Comparison of ENCODE assay signal across 11 cellular contexts in the genomic region with DNA sequence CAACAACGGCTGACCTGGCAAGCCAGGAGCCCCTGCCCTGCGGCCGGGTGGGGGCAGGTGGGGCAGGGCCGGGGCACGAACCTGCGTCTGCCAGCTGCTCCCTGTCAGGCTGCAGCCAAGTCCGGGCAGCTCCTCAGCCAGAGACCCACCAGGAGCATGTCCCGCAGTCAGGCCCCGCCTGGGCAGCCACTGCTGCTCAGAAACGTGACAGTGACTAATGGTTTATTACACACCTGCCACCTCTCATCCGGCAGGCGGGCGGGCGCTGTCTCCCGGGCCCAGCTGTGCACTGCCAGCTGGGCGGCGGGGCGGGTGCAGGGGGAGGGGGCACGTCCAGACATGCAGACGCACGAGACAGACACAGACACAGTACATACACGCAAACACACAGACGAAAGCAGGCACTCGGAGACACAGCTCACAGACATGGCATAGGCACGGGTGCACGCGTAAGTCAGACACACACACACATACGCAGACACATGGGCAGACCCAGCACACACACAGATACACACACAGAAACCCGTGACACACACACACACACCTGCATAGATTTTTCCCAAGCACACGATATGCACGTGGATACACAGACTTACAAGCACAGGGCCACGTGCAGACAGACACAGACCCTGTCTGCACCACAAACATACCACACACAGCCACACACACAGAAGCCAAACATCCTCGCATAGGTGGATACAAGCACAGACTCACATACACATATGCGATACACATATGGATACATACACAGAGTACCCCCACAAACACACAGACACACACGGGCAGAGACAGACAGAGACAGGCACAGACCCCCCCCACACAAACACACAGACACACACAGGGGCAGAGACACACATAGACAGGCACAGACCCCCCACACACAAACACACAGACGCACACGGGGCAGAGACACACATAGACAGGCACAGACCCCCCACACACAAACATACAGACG.
DNase-seq lines count a peak whose midpoint lies in the region; ATAC-seq and TF ChIP-seq lines count a peak whose summit lies in the region.
"Had no signal": no experiment of that assay in that cellular context is flagged by ENCODE, and none has a peak within 500 bp of the region (broad histone marks: within the 10 kb centered on the region; RNA-seq: fewer than 3 reads in every experiment).

No MANE protein-coding gene starts in this region.

- no peak overlapping the region for H3K4me3 ChIP-seq in suprapubic skin

- intact Hi-C loops in activated CD4-positive, alpha-beta T cell treated with anti-CD3 and anti-CD28 coated beads for 36 hours (cut with DNase I, micrococcal nuclease), result no loop called here
- intact Hi-C loops in activated T-helper 2 cell treated with anti-CD3 and anti-CD28 coated beads, Interferon-gamma antibody, Interleukin-2, Interleukin-4, amounts not matched to agents 10 μg/mL and 5 μg/mL and 100 μg/mL, durations not matched to agents 14 hours and 24 hours and 36 hours (cut with micrococcal nuclease), result no loop called here

- TF ChIP-seq EP300 in suprapubic skin (IDR thresholded peaks at IDR 0.05), result no peak

- H3K9me3 ChIP-seq in suprapubic skin, result no peaks in the 10 kb centered on the region
- H3K9me3 ChIP-seq: neutrophil had no signal

- no peak for TF ChIP-seq CTCF in suprapubic skin (IDR thresholded peaks at IDR 0.05)

- no peaks in the 10 kb centered on the region for H3K27me3 Mint-ChIP-seq in activated CD4-positive, alpha-beta T cell treated with anti-CD3 and anti-CD28 coated beads for 36 hours
- H3K27me3 Mint-ChIP-seq in activated T-helper 2 cell treated with anti-CD3 and anti-CD28 coated beads, Interferon-gamma antibody, Interleukin-2, Interleukin-4, amounts not matched to agents 10 μg/mL and 5 μg/mL and 100 μg/mL, durations not matched to agents 14 hours and 24 hours and 36 hours (ENCODE audit: low read depth), result no peaks in the 10 kb centered on the region

- no peak overlapping the region for H3K27ac Mint-ChIP-seq in activated CD4-positive, alpha-beta T cell treated with anti-CD3 and anti-CD28 coated beads for 36 hours
- no peak overlapping the region for H3K27ac Mint-ChIP-seq in activated T-helper 2 cell treated with anti-CD3 and anti-CD28 coated beads, Interferon-gamma antibody, Interleukin-2, Interleukin-4, amounts not matched to agents 10 μg/mL and 5 μg/mL and 100 μg/mL, durations not matched to agents 14 hours and 24 hours and 36 hours

- ATAC-seq in activated CD4-positive, alpha-beta T cell treated with anti-CD3 and anti-CD28 coated beads for 36 hours, result peak; percentile 60
- peak; percentile 85 for ATAC-seq in esophagus mucosa

- no peaks in the 10 kb centered on the region for H3K27me3 ChIP-seq in suprapubic skin
- H3K27me3 ChIP-seq: neutrophil had no signal

- CTCF ChIA-PET in activated CD4-positive, alpha-beta T cell treated with anti-CD3 and anti-CD28 coated beads for 36 hours (lab: Charles Lee), result no interaction called here

- POLR2A ChIA-PET in activated CD4-positive, alpha-beta T cell treated with anti-CD3 and anti-CD28 coated beads for 36 hours (lab: Charles Lee), result no interaction called here

- 64% methylated on average over 10 of the region's 38 CpGs for WGBS in suprapubic skin

- H3K4me1 Mint-ChIP-seq in activated CD4-positive, alpha-beta T cell treated with anti-CD3 and anti-CD28 coated beads for 36 hours, result no peaks in the 10 kb centered on the region
- H3K4me1 Mint-ChIP-seq in activated T-helper 2 cell treated with anti-CD3 and anti-CD28 coated beads, Interferon-gamma antibody, Interleukin-2, Interleukin-4, amounts not matched to agents 10 μg/mL and 5 μg/mL and 100 μg/mL, durations not matched to agents 14 hours and 24 hours and 36 hours (ENCODE audit: low read depth), result no peaks in the 10 kb centered on the region

- H3K4me1 ChIP-seq in suprapubic skin, result peaks cover 68% of the 10 kb centered on the region

- no peak for TF ChIP-seq POLR2A in suprapubic skin (IDR thresholded peaks at IDR 0.05)

- no peak overlapping the region for H3K4me3 Mint-ChIP-seq in activated CD4-positive, alpha-beta T cell treated with anti-CD3 and anti-CD28 coated beads for 36 hours
- H3K4me3 Mint-ChIP-seq in activated T-helper 2 cell treated with anti-CD3 and anti-CD28 coated beads, Interferon-gamma antibody, Interleukin-2, Interleukin-4, amounts not matched to agents 10 μg/mL and 5 μg/mL and 100 μg/mL, durations not matched to agents 14 hours and 24 hours and 36 hours (ENCODE audit: low read depth), result no peak overlapping the region

- H3K36me3 ChIP-seq in suprapubic skin, result no peaks in the 10 kb centered on the region
- H3K36me3 ChIP-seq: neutrophil had no signal

- H3K36me3 Mint-ChIP-seq in activated CD4-positive, alpha-beta T cell treated with anti-CD3 and anti-CD28 coated beads for 36 hours (ENCODE audit: low read depth), result no peaks in the 10 kb centered on the region
- H3K36me3 Mint-ChIP-seq in activated T-helper 2 cell treated with anti-CD3 and anti-CD28 coated beads, Interferon-gamma antibody, Interleukin-2, Interleukin-4, amounts not matched to agents 10 μg/mL and 5 μg/mL and 100 μg/mL, durations not matched to agents 14 hours and 24 hours and 36 hours (ENCODE audit: low read depth), result no peaks in the 10 kb centered on the region

- H3K27ac ChIP-seq in suprapubic skin, result peak overlapping the region; percentile 53
- H3K27ac ChIP-seq: 22Rv1, neutrophil had no signal

- H3K9me3 Mint-ChIP-seq in activated CD4-positive, alpha-beta T cell treated with anti-CD3 and anti-CD28 coated beads for 36 hours (ENCODE audit: low read depth), result no peaks in the 10 kb centered on the region
- H3K9me3 Mint-ChIP-seq in activated T-helper 2 cell treated with anti-CD3 and anti-CD28 coated beads, Interferon-gamma antibody, Interleukin-2, Interleukin-4, amounts not matched to agents 10 μg/mL and 5 μg/mL and 100 μg/mL, durations not matched to agents 14 hours and 24 hours and 36 hours, result no peaks in the 10 kb centered on the region

- DNase-seq in activated CD4-positive, alpha-beta T cell treated with anti-CD3 and anti-CD28 coated beads for 36 hours, result peak; percentile 48
- DNase-seq in activated CD4-positive, alpha-beta T cell treated with anti-CD3 and anti-CD28 coated beads for 48 hours, result no peak
- DNase-seq in NCI-H524 treated with DMSO at 0.1 percent for 48 hours (lab: John Stamatoyannopoulos, UW), result peak; percentile 92
- DNase-seq in suprapubic skin (ENCODE audit: low spot score in 2 of 2), result no peak
- DNase-seq in NOMO-1 treated with DMSO at 0.1 percent for 48 hours (lab: John Stamatoyannopoulos, UW; ENCODE audit: unreplicated experiment), result no peak
- no peak for DNase-seq in activated T-helper 2 cell treated with anti-CD3 and anti-CD28 coated beads, Interferon-gamma antibody, Interleukin-2, Interleukin-4, amounts not matched to agents 10 μg/mL and 5 μg/mL and 100 μg/mL, durations not matched to agents 14 hours and 24 hours and 36 hours (ENCODE audit: low spot score)
- no peak for DNase-seq in DMS114 treated with DMSO at 0.1 percent for 48 hours (lab: John Stamatoyannopoulos, UW; ENCODE audit: unreplicated experiment)
- DNase-seq: activated effector memory CD4-positive, alpha-beta T cell treated with Interleukin-2 at 50 U/mL for 16 hours had no signal

Comparison
In these comparisons a context has a peak if more than half of its experiments do, and no peak if none do; other contexts are left out.
1. DNase-seq: peak in activated CD4-positive, alpha-beta T cell treated with anti-CD3 and anti-CD28 coated beads for 36 hours (single experiment) and NCI-H524 treated with DMSO at 0.1 percent for 48 hours (single experiment); none in activated CD4-positive, alpha-beta T cell treated with anti-CD3 and anti-CD28 coated beads for 48 hours (single experiment), suprapubic skin (0 of 2), NOMO-1 treated with DMSO at 0.1 percent for 48 hours (single experiment), activated T-helper 2 cell treated with anti-CD3 and anti-CD28 coated beads, Interferon-gamma antibody, Interleukin-2, Interleukin-4, amounts not matched to agents 10 μg/mL and 5 μg/mL and 100 μg/mL, durations not matched to agents 14 hours and 24 hours and 36 hours (single experiment) and DMS114 treated with DMSO at 0.1 percent for 48 hours (single experiment).